ENCODE assay signal across 8 cellular contexts in genomic region chr19:50025022-50025793, GRCh38. TPM values are rescaled to one million over a fixed set of nuclear protein-coding genes. Genes with fewer than 3 reads are reported as not detected.
DNase-seq lines count a peak whose midpoint lies in the region; ATAC-seq, FAIRE-seq and TF ChIP-seq lines count a peak whose summit lies in the region.

Gene VRK3 (minus strand): TSS chr19:50025372. CDS start chr19:50016162, 9,210 bp downstream.

- H3K9me3 ChIP-seq in OCI-LY3 (ENCODE audit: insufficient read depth, low read length) (no peaks in the 10 kb centered on the region), mesodermal cell (ENCODE audit: control insufficient read depth, low read length) (peaks cover 7% of the 10 kb centered on the region)

- WGBS in mesodermal cell (ENCODE audit: insufficient coverage in 2 of 2), 2 experiments, result 0% methylated on average over 39 to 41 of the region's 59 CpGs

- H3K79me2 ChIP-seq in OCI-LY3 (ENCODE audit: low read length), result peaks cover 55% of the 10 kb centered on the region

- H2AFZ ChIP-seq in OCI-LY3 (ENCODE audit: low read depth, low read length), result peak within 1 kb of the TSS; percentile 92

- peak within 1 kb of the TSS; percentile 44 for H3K27ac ChIP-seq in OCI-LY3 (ENCODE audit: low read length)
- peak within 1 kb of the TSS; percentile 95 for H3K27ac ChIP-seq in mesodermal cell (ENCODE audit: low read depth, low read length, severe bottlenecking)

- H3K4me3 ChIP-seq in OCI-LY3 (ENCODE audit: low read length) (peak within 1 kb of the TSS; percentile 85), mesodermal cell (ENCODE audit: extremely low read depth, insufficient read depth, low read length, poor library complexity, severe bottlenecking) (peak within 1 kb of the TSS; percentile 99)

- peak; percentile 98 for FAIRE-seq in endometrium (lab: Jason Lieb, UNC)

- TF ChIP-seq CTCF in OCI-LY3 (IDR thresholded peaks at IDR 0.05; ENCODE audit: low read depth, low read length), result no peak

- H3K9ac ChIP-seq in OCI-LY3 (ENCODE audit: low read length), result peak within 1 kb of the TSS; percentile 72

- H3K27me3 ChIP-seq in OCI-LY3 (ENCODE audit: low read depth, low read length), result no peaks in the 10 kb centered on the region

- peak within 1 kb of the TSS; percentile 83 for H3K4me2 ChIP-seq in OCI-LY3 (ENCODE audit: low read length)

- DNase-seq in DMS 273 (lab: John Stamatoyannopoulos, UW; ENCODE audit: unreplicated experiment) (peak; percentile 100), HuH-7 (ENCODE audit: low spot score) (peak; percentile 95)
- DNase-seq in activated CD8-positive, alpha-beta memory T cell treated with anti-CD3 and anti-CD28 coated beads, Interleukin-2, amount 50 U/mL, for 48 hours, result peak; percentile 98
- DNase-seq in stimulated activated CD8-positive, alpha-beta memory T cell treated with anti-CD3 and anti-CD28 coated beads, Interleukin-15, amount 100 ng/mL, for 4 hours (ENCODE audit: low read depth in 2 of 2), result peak; percentile 96 to 99

- peak; percentile 69 for ATAC-seq in GM21515 (IDR thresholded peaks at IDR 0.05; ENCODE audit: unreplicated experiment)

- peaks cover 8% of the 10 kb centered on the region; the same call in 1 of the 2 replicates for H4K20me1 ChIP-seq in OCI-LY3 (ENCODE audit: insufficient read depth, low read length)

- H3K4me1 ChIP-seq in OCI-LY3 (ENCODE audit: low read length) (peaks cover 17% of the 10 kb centered on the region), mesodermal cell (ENCODE audit: control insufficient read depth, insufficient read depth, low read length, poor library complexity, severe bottlenecking) (peaks cover 8% of the 10 kb centered on the region)

- H3K36me3 ChIP-seq in OCI-LY3 (replicated peaks; ENCODE audit: low read depth, low read length) (peaks cover 2% of the 10 kb centered on the region), mesodermal cell (ENCODE audit: control insufficient read depth, insufficient read depth, low read length) (peaks cover 36% of the 10 kb centered on the region)

RNA-seq across cellular contexts. Expression of gene VRK3, which starts in this region (rescaled TPM):
- 37.6 TPM for polyA plus RNA-seq in mesodermal cell (2013, experiment 1 of 2)
- polyA plus RNA-seq in mesodermal cell (2013, experiment 2 of 2), result 30.6 TPM

Comparison
In these comparisons a context has a peak if more than half of its experiments do, and no peak if none do; other contexts are left out.
1. Peak in every context shown above with its lines: DNase-seq, ATAC-seq, H3K4me3 ChIP-seq and H3K27ac ChIP-seq.